Comparison of ENCODE assay signal across 8 cellular contexts in the genomic region with DNA sequence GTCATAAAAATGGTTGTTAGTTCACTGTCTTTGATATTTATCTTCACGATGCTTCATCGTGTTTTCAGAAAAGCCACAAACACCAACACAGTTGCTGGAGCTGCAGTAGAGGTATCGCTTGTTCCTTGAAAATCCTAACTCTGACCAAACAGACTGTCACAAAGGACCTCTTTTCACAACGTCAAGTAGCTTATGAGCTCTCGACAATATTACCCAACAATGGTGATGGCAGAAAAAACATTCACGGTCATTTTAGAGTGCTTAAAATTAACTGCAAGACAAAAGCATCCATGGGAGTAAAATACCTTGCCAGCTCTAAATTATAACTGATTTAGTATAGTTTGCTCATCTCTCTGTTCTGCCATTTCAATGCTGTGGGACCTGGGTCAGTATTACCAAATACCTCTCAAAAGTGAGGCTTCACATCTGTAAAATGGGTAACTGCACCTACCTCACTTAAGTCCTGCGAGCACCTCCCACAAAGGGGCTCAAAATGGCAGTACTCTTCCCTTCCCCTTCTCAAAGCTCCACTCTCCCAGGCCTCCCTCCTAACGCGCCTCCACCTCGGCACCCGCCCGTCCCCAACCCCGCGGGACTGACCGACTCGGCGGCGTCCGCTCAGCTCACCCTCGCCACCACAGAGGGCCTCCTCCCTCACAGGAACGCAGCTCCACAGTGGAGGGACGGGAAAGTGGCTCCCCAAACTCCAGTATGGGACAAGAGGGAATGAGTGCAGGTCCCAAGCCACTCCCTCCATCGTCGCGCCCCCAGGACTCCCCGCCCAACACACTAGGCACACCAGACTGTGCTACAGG. TPM values are rescaled to one million over a fixed set of nuclear protein-coding genes. Genes with fewer than 3 reads are reported as not detected.
A peak's percentile ranks its signal among the peaks of the same experiment; 100 is the strongest.
DNase-seq lines count a peak whose midpoint lies in the region; ATAC-seq and TF ChIP-seq lines count a peak whose summit lies in the region.

No MANE protein-coding gene starts in this region.

- peak overlapping the region; percentile 94 for H2AFZ ChIP-seq in neuron (ENCODE audit: low read depth, low read length)

- H3K27ac ChIP-seq in DOHH2 (ENCODE audit: low read depth, low read length) = peak overlapping the region; percentile 92

- H4K20me1 ChIP-seq in DOHH2 (ENCODE audit: control insufficient read depth, insufficient read depth, low read depth, low read length) = no peaks in the 10 kb centered on the region; the same call in 1 of the 2 replicates

- H3K36me3 ChIP-seq in DOHH2 (ENCODE audit: control insufficient read depth, low read length) = peaks cover 60% of the 10 kb centered on the region
- no peaks in the 10 kb centered on the region for H3K36me3 ChIP-seq in neuron (ENCODE audit: insufficient read depth, low read length)

- H3K4me2 ChIP-seq in DOHH2 (ENCODE audit: low read length) = peak overlapping the region; percentile 75

- H3K9me3 Mint-ChIP-seq in WTC11 = peaks cover 8% of the 10 kb centered on the region

- CTCF ChIA-PET in WTC11 (lab: Charles Lee) = interaction anchor here (1.2 to 1.6 kb wide), 6 partner anchors 13 to 47 kb away, joined by 3 to 9 read pairs (median 4); no protein-coding TSS in a partner anchor

- H3K36me3 Mint-ChIP-seq in WTC11 = peaks cover 33% of the 10 kb centered on the region

- H3K4me3 ChIP-seq in DOHH2 (ENCODE audit: low read length) = peak overlapping the region; percentile 96
- H3K4me3 ChIP-seq in fibroblast of villous mesenchyme (ENCODE audit: low read depth, low read length) = peak overlapping the region; percentile 80
- peak overlapping the region; percentile 47 for H3K4me3 ChIP-seq in neuron (ENCODE audit: low read length)

- ATAC-seq in GM19467 (IDR thresholded peaks at IDR 0.05; ENCODE audit: unreplicated experiment) (peak; percentile 41), HG03565 (IDR thresholded peaks at IDR 0.05; ENCODE audit: unreplicated experiment) (peak; percentile 33), WTC11 (peak; percentile 62)

- H3K27me3 Mint-ChIP-seq in WTC11 (ENCODE audit: low read depth) = peaks cover 2% of the 10 kb centered on the region; the same call in 1 of the 2 replicates

- no peaks in the 10 kb centered on the region for H3K9me3 ChIP-seq in DOHH2 (ENCODE audit: control insufficient read depth, insufficient read depth, low read length)
- peaks cover 4% of the 10 kb centered on the region for H3K9me3 ChIP-seq in neuron (ENCODE audit: low read length)

- H3F3A ChIP-seq in DOHH2 (ENCODE audit: control insufficient read depth, insufficient read depth) = peaks cover 7% of the 10 kb centered on the region

- TF ChIP-seq CTCF in DOHH2 (IDR thresholded peaks at IDR 0.05; ENCODE audit: low read depth, low read length, poor library complexity, severe bottlenecking) (no peak), WTC11 (IDR thresholded peaks at IDR 0.05) (no peak), fibroblast of villous mesenchyme (IDR thresholded peaks at IDR 0.05; ENCODE audit: insufficient read depth, low read depth, low read length) (no peak)

- POLR2A ChIA-PET in WTC11 (lab: Charles Lee) = interaction anchor here (0.6 to 2.9 kb wide), 13 partner anchors 11 to 564 kb away, joined by 3 to 25 read pairs (median 4); partner anchors contain the start of genes C3orf80, IFT80, KPNA4 and SMC4

- no peaks in the 10 kb centered on the region for H3K9me2 ChIP-seq in DOHH2 (replicated peaks; ENCODE audit: control insufficient read depth, low read length)

- DNase-seq in WTC11 (ENCODE audit: low spot score) (no peak), fibroblast of villous mesenchyme (ENCODE audit: low read depth) (peak; percentile 53), AG20443 (ENCODE audit: low spot score) (no peak), NCI-H1105 treated with DMSO at 0.1 percent for 48 hours (lab: John Stamatoyannopoulos, UW) (no peak)

- peak overlapping the region; percentile 91 for H3K4me3 Mint-ChIP-seq in WTC11

- peaks cover 63% of the 10 kb centered on the region for H3K79me2 ChIP-seq in DOHH2 (ENCODE audit: control insufficient read depth, low read length)

- H3K4me1 ChIP-seq in DOHH2 (ENCODE audit: control insufficient read depth, low read length) = peaks cover 56% of the 10 kb centered on the region
- H3K4me1 ChIP-seq in neuron (ENCODE audit: insufficient read depth, low read length) = no peaks in the 10 kb centered on the region

- peak overlapping the region; percentile 96 for H3K27ac Mint-ChIP-seq in WTC11

- H3K27me3 ChIP-seq in DOHH2 (ENCODE audit: control insufficient read depth, low read length) (no peaks in the 10 kb centered on the region), neuron (ENCODE audit: insufficient read depth, low read length) (peaks cover 4% of the 10 kb centered on the region)

- H3K4me1 Mint-ChIP-seq in WTC11 = peaks cover 32% of the 10 kb centered on the region

TF ChIP-seq in WTC11, 78 proteins besides CTCF, POLR2A, EP300 and RAD21 (continues in another document):
- TF ChIP-seq, protein P1, sequence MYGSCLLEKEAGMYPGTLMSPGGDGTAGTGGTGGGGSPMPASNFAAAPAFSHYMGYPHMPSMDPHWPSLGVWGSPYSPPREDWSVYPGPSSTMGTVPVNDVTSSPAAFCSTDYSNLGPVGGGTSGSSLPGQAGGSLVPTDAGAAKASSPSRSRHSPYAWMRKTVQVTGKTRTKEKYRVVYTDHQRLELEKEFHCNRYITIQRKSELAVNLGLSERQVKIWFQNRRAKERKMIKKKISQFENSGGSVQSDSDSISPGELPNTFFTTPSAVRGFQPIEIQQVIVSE (CRISPR knock-in tag; IDR thresholded peaks at IDR 0.05; ENCODE audit: borderline replicate concordance) = no peak
- TF ChIP-seq SMAD3 (CRISPR knock-in tag; IDR thresholded peaks at IDR 0.05; ENCODE audit: borderline replicate concordance) (no peak), ZNF671 (CRISPR knock-in tag; IDR thresholded peaks at IDR 0.05) (0 out of 2 replicates have a peak, but pooled peaks have one; percentile 8), RELA (CRISPR knock-in tag; IDR thresholded peaks at IDR 0.05; ENCODE audit: borderline replicate concordance) (no peak), ZNF416 (CRISPR knock-in tag; IDR thresholded peaks at IDR 0.05) (no peak), AR (CRISPR knock-in tag; IDR thresholded peaks at IDR 0.05) (no peak), CREM (CRISPR knock-in tag; IDR thresholded peaks at IDR 0.05) (no peak), GTF2I (CRISPR knock-in tag; conservative IDR thresholded peaks at IDR 0.05) (peak; percentile 96), IRF2 (CRISPR knock-in tag; IDR thresholded peaks at IDR 0.05; ENCODE audit: borderline replicate concordance, low read depth) (no peak), ZMAT4 (CRISPR knock-in tag; IDR thresholded peaks at IDR 0.05) (no peak), SOX15 (CRISPR knock-in tag; IDR thresholded peaks at IDR 0.05) (no peak), FOXK1 (CRISPR knock-in tag; IDR thresholded peaks at IDR 0.05) (no peak)
- TF ChIP-seq, protein P2, sequence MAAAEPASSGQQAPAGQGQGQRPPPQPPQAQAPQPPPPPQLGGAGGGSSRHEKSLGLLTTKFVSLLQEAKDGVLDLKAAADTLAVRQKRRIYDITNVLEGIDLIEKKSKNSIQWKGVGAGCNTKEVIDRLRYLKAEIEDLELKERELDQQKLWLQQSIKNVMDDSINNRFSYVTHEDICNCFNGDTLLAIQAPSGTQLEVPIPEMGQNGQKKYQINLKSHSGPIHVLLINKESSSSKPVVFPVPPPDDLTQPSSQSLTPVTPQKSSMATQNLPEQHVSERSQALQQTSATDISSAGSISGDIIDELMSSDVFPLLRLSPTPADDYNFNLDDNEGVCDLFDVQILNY (CRISPR knock-in tag; IDR thresholded peaks at IDR 0.05) = no peak
- TF ChIP-seq, protein P3, sequence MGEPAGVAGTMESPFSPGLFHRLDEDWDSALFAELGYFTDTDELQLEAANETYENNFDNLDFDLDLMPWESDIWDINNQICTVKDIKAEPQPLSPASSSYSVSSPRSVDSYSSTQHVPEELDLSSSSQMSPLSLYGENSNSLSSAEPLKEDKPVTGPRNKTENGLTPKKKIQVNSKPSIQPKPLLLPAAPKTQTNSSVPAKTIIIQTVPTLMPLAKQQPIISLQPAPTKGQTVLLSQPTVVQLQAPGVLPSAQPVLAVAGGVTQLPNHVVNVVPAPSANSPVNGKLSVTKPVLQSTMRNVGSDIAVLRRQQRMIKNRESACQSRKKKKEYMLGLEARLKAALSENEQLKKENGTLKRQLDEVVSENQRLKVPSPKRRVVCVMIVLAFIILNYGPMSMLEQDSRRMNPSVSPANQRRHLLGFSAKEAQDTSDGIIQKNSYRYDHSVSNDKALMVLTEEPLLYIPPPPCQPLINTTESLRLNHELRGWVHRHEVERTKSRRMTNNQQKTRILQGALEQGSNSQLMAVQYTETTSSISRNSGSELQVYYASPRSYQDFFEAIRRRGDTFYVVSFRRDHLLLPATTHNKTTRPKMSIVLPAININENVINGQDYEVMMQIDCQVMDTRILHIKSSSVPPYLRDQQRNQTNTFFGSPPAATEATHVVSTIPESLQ (CRISPR knock-in tag; IDR thresholded peaks at IDR 0.05) = no peak

RNA-seq across cellular contexts. Expression of gene TRIM59, which starts 0.5 kb away (rescaled TPM):
- total RNA-seq in WTC11 (2021) = 32.4 to 38.5 TPM (median 36.8 TPM) in 3 replicates
- total RNA-seq in fibroblast of villous mesenchyme = 29.6 and 47.5 TPM in 2 replicates

RNA-seq across cellular contexts. Expression of gene SMC4, which starts 49.6 kb away (rescaled TPM):
- total RNA-seq in WTC11 (2021) (115 to 144 TPM (median 125 TPM) in 3 replicates), fibroblast of villous mesenchyme (63.5 and 88.5 TPM in 2 replicates)

RNA-seq across cellular contexts. Expression of gene IFT80, which starts 50.0 kb away (rescaled TPM):
- total RNA-seq in WTC11 (2021) = 26.9 to 29.5 TPM (median 28.0 TPM) in 3 replicates
- 39.0 and 47.9 TPM in 2 replicates for total RNA-seq in fibroblast of villous mesenchyme
